In the genomic region with DNA sequence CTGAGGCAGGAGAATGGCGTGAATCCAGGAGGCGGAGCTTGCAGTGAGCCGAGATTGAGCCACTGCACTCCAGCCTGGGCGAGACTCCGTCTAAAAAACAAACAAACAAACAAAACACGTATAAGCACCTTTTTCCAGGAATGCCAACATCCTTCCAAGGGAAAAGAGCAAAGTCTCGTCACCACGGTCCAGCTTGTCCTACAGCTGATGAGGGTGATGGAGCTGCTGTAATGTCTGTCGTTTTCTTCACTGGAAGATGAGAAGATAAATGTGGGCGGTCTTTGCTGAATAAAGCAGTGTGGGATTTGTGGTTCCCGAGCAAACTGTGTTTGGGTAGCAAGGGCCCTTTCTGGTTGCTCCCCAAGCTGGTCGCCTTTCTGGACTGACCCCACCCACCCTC, we compare ENCODE assay signal across 23 cellular contexts.
"Had no signal": no experiment of that assay in that cellular context is flagged by ENCODE, and none has a peak within 500 bp of the region (broad histone marks: within the 10 kb centered on the region; RNA-seq: fewer than 3 reads in every experiment).

No MANE protein-coding gene starts in this region.

- H3K4me1 ChIP-seq: ascending aorta, left lung, lower lobe of right lung, right lobe of liver, stomach had no signal

- H3K9me3 Mint-ChIP-seq: activated CD4-positive, alpha-beta memory T cell treated with anti-CD3 and anti-CD28 coated beads, Interleukin-2, amount 10 ng/mL, durations not matched to agents 7 days and 5 days; activated CD4-positive, alpha-beta T cell treated with anti-CD3 and anti-CD28 coated beads, Interleukin-2, amount 10 ng/mL, durations not matched to agents 7 days and 5 days; activated naive CD4-positive, alpha-beta T cell treated with anti-CD3 and anti-CD28 coated beads, Interleukin-2, amount 10 ng/mL, durations not matched to agents 7 days and 5 days; activated naive CD8-positive, alpha-beta T cell treated with anti-CD3 and anti-CD28 coated beads, Interleukin-2, amount 10 ng/mL, durations not matched to agents 7 days and 5 days; activated T-cell treated with anti-CD3 and anti-CD28 coated beads, Interleukin-2, amount 50 U/mL, for 24 hours; natural killer cell treated with Interleukin-12 subunit alpha and Interleukin-12 subunit beta and Interleukin-15 and Interleukin-18, amount 100 ng/mL, for 72 hours had no signal

- H3K27me3 ChIP-seq: ascending aorta, left lung, right lobe of liver, stomach, tibial artery had no signal

- H3K36me3 Mint-ChIP-seq: activated naive CD4-positive, alpha-beta T cell treated with anti-CD3 and anti-CD28 coated beads, Interleukin-2, amount 10 ng/mL, durations not matched to agents 7 days and 5 days; activated naive CD8-positive, alpha-beta T cell treated with anti-CD3 and anti-CD28 coated beads, Interleukin-2, amount 10 ng/mL, durations not matched to agents 7 days and 5 days; natural killer cell treated with Interleukin-12 subunit alpha and Interleukin-12 subunit beta and Interleukin-15 and Interleukin-18, amount 100 ng/mL, for 72 hours had no signal

- H3K36me3 ChIP-seq: ascending aorta, left lung, lower lobe of right lung, right lobe of liver, stomach, tibial artery, WERI-Rb-1 had no signal

- H3K4me3 Mint-ChIP-seq: activated CD4-positive, alpha-beta memory T cell treated with anti-CD3 and anti-CD28 coated beads, Interleukin-2, amount 10 ng/mL, durations not matched to agents 7 days and 5 days; activated CD4-positive, alpha-beta T cell treated with anti-CD3 and anti-CD28 coated beads, Interleukin-2, amount 10 ng/mL, durations not matched to agents 7 days and 5 days; activated naive CD4-positive, alpha-beta T cell treated with anti-CD3 and anti-CD28 coated beads, Interleukin-2, amount 10 ng/mL, durations not matched to agents 7 days and 5 days; activated naive CD8-positive, alpha-beta T cell treated with anti-CD3 and anti-CD28 coated beads, Interleukin-2, amount 10 ng/mL, durations not matched to agents 7 days and 5 days; activated T-cell treated with anti-CD3 and anti-CD28 coated beads, Interleukin-2, amount 50 U/mL, for 24 hours; natural killer cell treated with Interleukin-12 subunit alpha and Interleukin-12 subunit beta and Interleukin-15 and Interleukin-18, amount 100 ng/mL, for 72 hours; stimulated activated naive B cell treated with anti-CD40 and anti-IgM and Interleukin-4, amounts not matched to agents 10 μg/mL and 1 μg/mL and 100 μg/mL, for 72 hours had no signal

- H3K4me3 ChIP-seq: ascending aorta, left lung, lower lobe of right lung, right lobe of liver, skin epidermis, stomach, tibial artery had no signal

- H3K9me3 ChIP-seq: ascending aorta, left lung, lower lobe of right lung, right lobe of liver, stomach, tibial artery had no signal

- H3K27ac Mint-ChIP-seq: activated CD4-positive, alpha-beta memory T cell treated with anti-CD3 and anti-CD28 coated beads, Interleukin-2, amount 10 ng/mL, durations not matched to agents 7 days and 5 days; activated CD4-positive, alpha-beta T cell treated with anti-CD3 and anti-CD28 coated beads, Interleukin-2, amount 10 ng/mL, durations not matched to agents 7 days and 5 days; activated naive CD4-positive, alpha-beta T cell treated with anti-CD3 and anti-CD28 coated beads, Interleukin-2, amount 10 ng/mL, durations not matched to agents 7 days and 5 days; activated naive CD8-positive, alpha-beta T cell treated with anti-CD3 and anti-CD28 coated beads, Interleukin-2, amount 10 ng/mL, durations not matched to agents 7 days and 5 days; activated T-cell treated with anti-CD3 and anti-CD28 coated beads, Interleukin-2, amount 50 U/mL, for 24 hours; natural killer cell treated with Interleukin-12 subunit alpha and Interleukin-12 subunit beta and Interleukin-15 and Interleukin-18, amount 100 ng/mL, for 72 hours; stimulated activated naive B cell treated with anti-CD40 and anti-IgM and Interleukin-4, amounts not matched to agents 10 μg/mL and 1 μg/mL and 100 μg/mL, for 72 hours had no signal

- DNase-seq: activated CD4-positive, alpha-beta memory T cell treated with anti-CD3 and anti-CD28 coated beads, Interleukin-2, amount 10 ng/mL, durations not matched to agents 7 days and 5 days; activated CD4-positive, alpha-beta T cell treated with anti-CD3 and anti-CD28 coated beads, Interleukin-2, amount 10 ng/mL, durations not matched to agents 7 days and 5 days; activated CD4-positive, CD25-positive, alpha-beta regulatory T cell treated with anti-CD3 and anti-CD28 coated beads, Interleukin-2, amount 50 U/mL, for 72 hours; activated CD8-positive, alpha-beta memory T cell treated with anti-CD3 and anti-CD28 coated beads, Interleukin-2, amount 50 U/mL, for 48 hours; activated gamma-delta T cell; activated naive CD4-positive, alpha-beta T cell treated with anti-CD3 and anti-CD28 coated beads, Interleukin-2, amount 10 ng/mL, durations not matched to agents 7 days and 5 days; activated naive CD8-positive, alpha-beta T cell treated with anti-CD3 and anti-CD28 coated beads, Interleukin-2, amount 10 ng/mL, durations not matched to agents 7 days and 5 days; activated T-cell treated with anti-CD3 and anti-CD28 coated beads, Interleukin-2, amount 50 U/mL, for 24 hours; foreskin melanocyte; left lung; lower lobe of right lung; mesendoderm; right lobe of liver; stimulated activated CD4-positive, alpha-beta T cell treated with anti-CD3 and anti-CD28 coated beads, Interleukin-4, amount 100 ng/mL, for 24 hours; stimulated activated CD8-positive, alpha-beta memory T cell treated with anti-CD3 and anti-CD28 coated beads, Interleukin-4, amount 100 ng/mL, for 48 hours; stimulated activated naive B cell treated with anti-CD40 and anti-IgM and Interleukin-4, amounts not matched to agents 10 μg/mL and 1 μg/mL and 100 μg/mL, for 72 hours; stomach; T-helper 1 cell; tibial artery; WERI-Rb-1 had no signal

- H3K27me3 Mint-ChIP-seq: activated T-cell treated with anti-CD3 and anti-CD28 coated beads, Interleukin-2, amount 50 U/mL, for 24 hours had no signal

- H3K27ac ChIP-seq: ascending aorta, left lung, lower lobe of right lung, right lobe of liver, stomach, tibial artery, WERI-Rb-1 had no signal

- H3K4me1 Mint-ChIP-seq: activated CD4-positive, alpha-beta memory T cell treated with anti-CD3 and anti-CD28 coated beads, Interleukin-2, amount 10 ng/mL, durations not matched to agents 7 days and 5 days; activated CD4-positive, alpha-beta T cell treated with anti-CD3 and anti-CD28 coated beads, Interleukin-2, amount 10 ng/mL, durations not matched to agents 7 days and 5 days; activated naive CD4-positive, alpha-beta T cell treated with anti-CD3 and anti-CD28 coated beads, Interleukin-2, amount 10 ng/mL, durations not matched to agents 7 days and 5 days; activated naive CD8-positive, alpha-beta T cell treated with anti-CD3 and anti-CD28 coated beads, Interleukin-2, amount 10 ng/mL, durations not matched to agents 7 days and 5 days had no signal

- ATAC-seq: lower lobe of right lung; natural killer cell treated with Interleukin-12 subunit alpha and Interleukin-12 subunit beta and Interleukin-15 and Interleukin-18, amount 100 ng/mL, for 72 hours; right lobe of liver had no signal
